15 cellular contexts compared by ENCODE assay signal in genomic region chr14:39374846-39375245, GRCh38. TPM values are rescaled to one million over a fixed set of nuclear protein-coding genes. Genes with fewer than 3 reads are reported as not detected.
A peak's percentile ranks its signal among the peaks of the same experiment; 100 is the strongest.
DNase-seq lines count a peak whose midpoint lies in the region; ATAC-seq, FAIRE-seq and TF ChIP-seq lines count a peak whose summit lies in the region.
"Had no signal": no experiment of that assay in that cellular context is flagged by ENCODE, and none has a peak within 500 bp of the region (broad histone marks: within the 10 kb centered on the region; RNA-seq: fewer than 3 reads in every experiment).

No MANE protein-coding gene starts in this region.

- no peaks in the 10 kb centered on the region for H3K27me3 Mint-ChIP-seq in activated naive CD4-positive, alpha-beta T cell treated with anti-CD3 and anti-CD28 coated beads, Interleukin-2, amount 10 ng/mL, durations not matched to agents 7 days and 5 days
- H3K27me3 Mint-ChIP-seq: activated CD8-positive, alpha-beta memory T cell treated with anti-CD3 and anti-CD28 coated beads, Interleukin-2, amount 10 ng/mL, durations not matched to agents 7 days and 5 days; memory B cell had no signal

- peaks cover 0 to 4% of the 10 kb centered on the region in 2 donors for H3K36me3 ChIP-seq in ascending aorta
- no peaks in the 10 kb centered on the region for H3K36me3 ChIP-seq in thoracic aorta

- no peak overlapping the region for H3K27ac Mint-ChIP-seq in activated naive CD4-positive, alpha-beta T cell treated with anti-CD3 and anti-CD28 coated beads, Interleukin-2, amount 10 ng/mL, durations not matched to agents 7 days and 5 days
- H3K27ac Mint-ChIP-seq: activated CD8-positive, alpha-beta memory T cell treated with anti-CD3 and anti-CD28 coated beads, Interleukin-2, amount 10 ng/mL, durations not matched to agents 7 days and 5 days; memory B cell had no signal

- H3K4me1 Mint-ChIP-seq in activated naive CD4-positive, alpha-beta T cell treated with anti-CD3 and anti-CD28 coated beads, Interleukin-2, amount 10 ng/mL, durations not matched to agents 7 days and 5 days, result no peaks in the 10 kb centered on the region
- H3K4me1 Mint-ChIP-seq: memory B cell had no signal

- intact Hi-C loops in ascending aorta (cut with DNase I), result no loop called here

- H3K27ac ChIP-seq in ascending aorta, result peak overlapping the region; percentile 75 to 82
- peak overlapping the region; percentile 82 to 86 for H3K27ac ChIP-seq in thoracic aorta
- H3K27ac ChIP-seq: VCaP had no signal

- DNase-seq in HCEC 1CT (peak; percentile 80), ascending aorta (ENCODE audit: low spot score in 2 of 2) (no peak), fibroblast of villous mesenchyme (ENCODE audit: low read depth) (peak; percentile 54), thoracic aorta (ENCODE audit: low spot score) (no peak), cerebellar nuclear complex (lab: John Stamatoyannopoulos, UW) (no peak), urothelium cell line (ENCODE audit: low spot score) (no peak), omental fat pad (ENCODE audit: low spot score) (no peak)
- DNase-seq in activated naive CD4-positive, alpha-beta T cell treated with anti-CD3 and anti-CD28 coated beads, Interleukin-2, amount 10 ng/mL, durations not matched to agents 7 days and 5 days, result no peak
- DNase-seq: activated CD8-positive, alpha-beta memory T cell treated with anti-CD3 and anti-CD28 coated beads, Interleukin-2, amount 10 ng/mL, durations not matched to agents 7 days and 5 days; activated naive CD4-positive, alpha-beta T cell treated with anti-CD3 and anti-CD28 coated beads, Interleukin-2, amount 50 U/mL, for 16 hours; NCI-H1092; NCI-H2227 treated with DMSO at 0.1 percent for 48 hours; small intestine had no signal

- H3K4me3 ChIP-seq in ascending aorta (no peak overlapping the region), fibroblast of villous mesenchyme (ENCODE audit: low read depth, low read length) (no peak overlapping the region), thoracic aorta (no peak overlapping the region)

- H3K9me3 ChIP-seq in ascending aorta (no peaks in the 10 kb centered on the region), thoracic aorta (no peaks in the 10 kb centered on the region)

- H3K4me3 Mint-ChIP-seq in activated naive CD4-positive, alpha-beta T cell treated with anti-CD3 and anti-CD28 coated beads, Interleukin-2, amount 10 ng/mL, durations not matched to agents 7 days and 5 days, result no peak overlapping the region
- H3K4me3 Mint-ChIP-seq: activated CD8-positive, alpha-beta memory T cell treated with anti-CD3 and anti-CD28 coated beads, Interleukin-2, amount 10 ng/mL, durations not matched to agents 7 days and 5 days; memory B cell had no signal

- H3K4me1 ChIP-seq in ascending aorta, result peaks cover 0 to 19% of the 10 kb centered on the region in 2 donors
- H3K4me1 ChIP-seq in thoracic aorta (ENCODE audit: control insufficient read depth in 1 of 2, low read depth in 2 of 2), result peaks cover 17 to 37% of the 10 kb centered on the region in 2 donors

- no peaks in the 10 kb centered on the region for H3K9me3 Mint-ChIP-seq in activated naive CD4-positive, alpha-beta T cell treated with anti-CD3 and anti-CD28 coated beads, Interleukin-2, amount 10 ng/mL, durations not matched to agents 7 days and 5 days
- H3K9me3 Mint-ChIP-seq: memory B cell had no signal

- H3K27me3 ChIP-seq in ascending aorta, result no peaks in the 10 kb centered on the region
- no peaks in the 10 kb centered on the region for H3K27me3 ChIP-seq in thoracic aorta (replicated peaks; ENCODE audit: insufficient read depth)

- no peak for TF ChIP-seq CTCF in ascending aorta (IDR thresholded peaks at IDR 0.05)
- no peak for TF ChIP-seq CTCF in fibroblast of villous mesenchyme (IDR thresholded peaks at IDR 0.05; ENCODE audit: insufficient read depth, low read depth, low read length)
- TF ChIP-seq CTCF in thoracic aorta (IDR thresholded peaks at IDR 0.05), result no peak
- TF ChIP-seq CTCF in omental fat pad (IDR thresholded peaks at IDR 0.05), result no peak

- CTCF ChIA-PET in activated naive CD4-positive, alpha-beta T cell treated with anti-CD3 and anti-CD28 coated beads, Interleukin-2, amount 10 ng/mL, durations not matched to agents 7 days and 5 days (lab: Charles Lee), result no interaction called here

- FAIRE-seq in urothelium cell line (lab: Jason Lieb, UNC), result no peak
- FAIRE-seq: small intestine had no signal

- H3K36me3 Mint-ChIP-seq in activated naive CD4-positive, alpha-beta T cell treated with anti-CD3 and anti-CD28 coated beads, Interleukin-2, amount 10 ng/mL, durations not matched to agents 7 days and 5 days, result peaks cover 7% of the 10 kb centered on the region

- ATAC-seq in thoracic aorta (ENCODE audit: insufficient number of reproducible peaks, low FRiP score, low read depth), result no peak
- ATAC-seq in omental fat pad (ENCODE audit: low FRiP score), result no peak
- ATAC-seq: activated CD8-positive, alpha-beta memory T cell treated with anti-CD3 and anti-CD28 coated beads, Interleukin-2, amount 10 ng/mL, durations not matched to agents 7 days and 5 days had no signal

RNA-seq across cellular contexts. Expression of gene FBXO33, which starts 57.4 kb away (rescaled TPM):
- total RNA-seq in ascending aorta (14.5 TPM), fibroblast of villous mesenchyme (15.8 and 19.4 TPM in 2 replicates), thoracic aorta (10 to 100 TPM; 23.0 to 26.2 TPM), omental fat pad (10 to 100 TPM; 12.6 to 25.2 (median 16.4) TPM)

Comparison
In these comparisons a context has a peak if more than half of its experiments do, and no peak if none do; other contexts are left out.
1. DNase-seq: peak in HCEC 1CT (single experiment) and fibroblast of villous mesenchyme (single experiment); none in ascending aorta (0 of 2), thoracic aorta (single experiment), cerebellar nuclear complex (0 of 2), urothelium cell line (single experiment), omental fat pad (single experiment) and activated naive CD4-positive, alpha-beta T cell treated with anti-CD3 and anti-CD28 coated beads, Interleukin-2, amount 10 ng/mL, durations not matched to agents 7 days and 5 days (single experiment).